In genomic region chr2:66559672-66560071, GRCh38 we compare ENCODE assay signal across 28 cellular contexts.
"Had no signal": no experiment of that assay in that cellular context is flagged by ENCODE, and none has a peak within 500 bp of the region (broad histone marks: within the 10 kb centered on the region; RNA-seq: fewer than 3 reads in every experiment).

No MANE protein-coding gene starts in this region.

- H3K4me3 ChIP-seq: coronary artery, esophagus squamous epithelium, heart right ventricle, lung, mucosa of descending colon, neural progenitor cell, prostate gland, right atrium auricular region, stomach, thyroid gland had no signal

- H3K9me3 ChIP-seq: esophagus squamous epithelium, heart right ventricle, mucosa of descending colon, prostate gland, right atrium auricular region, stomach, thyroid gland had no signal

- H3K27ac ChIP-seq: coronary artery, esophagus squamous epithelium, heart right ventricle, neural progenitor cell, prostate gland, right atrium auricular region, thyroid gland had no signal

- H3K4me2 ChIP-seq: neural progenitor cell had no signal

- H3K36me3 ChIP-seq: heart right ventricle, neural progenitor cell, prostate gland, right atrium auricular region, stomach, thyroid gland had no signal

- H3K4me1 ChIP-seq: prostate gland had no signal

- ATAC-seq: heart right ventricle; left lobe of liver; mucosa of descending colon; natural killer cell treated with Interleukin-12 subunit alpha and Interleukin-12 subunit beta and Interleukin-15 and Interleukin-18, amount 100 ng/mL, for 72 hours; sciatic nerve; stimulated activated effector memory CD8-positive, alpha-beta T cell treated with anti-CD3 and anti-CD28 coated beads, Interleukin-12 subunit alpha, Interleukin-12 subunit beta, amount 100 ng/mL, for 72 hours had no signal

- H2AFZ ChIP-seq: neural progenitor cell had no signal

- FAIRE-seq: endothelial cell of umbilical vein had no signal

- H3K9ac ChIP-seq: neural progenitor cell had no signal

- H3K27me3 ChIP-seq: esophagus squamous epithelium, heart right ventricle, neural progenitor cell, right atrium auricular region, stomach had no signal

- DNase-seq: dermis blood vessel endothelial cell; effector memory CD4-positive, alpha-beta T cell; erythroblast; esophagus squamous epithelium; foreskin melanocyte; glutamatergic neuron; heart right ventricle; hippocampal formation; immature natural killer cell; islet precursor cell; mesenchymal stem cell; mucosa of descending colon; naive B cell; stimulated activated CD4-positive, alpha-beta T cell treated with anti-CD3 and anti-CD28 coated beads, Interleukin-2, amount 100 ng/mL, for 24 hours; stimulated activated CD4-positive, alpha-beta T cell treated with anti-CD3 and anti-CD28 coated beads, Interleukin-4, amount 100 ng/mL, for 24 hours; stimulated activated naive CD4-positive, alpha-beta T cell treated with Interleukin-2 at 50 U/mL for 16 hours; stomach; thyroid gland had no signal
